ENCODE assay signal across 1 cellular context in the genomic region with DNA sequence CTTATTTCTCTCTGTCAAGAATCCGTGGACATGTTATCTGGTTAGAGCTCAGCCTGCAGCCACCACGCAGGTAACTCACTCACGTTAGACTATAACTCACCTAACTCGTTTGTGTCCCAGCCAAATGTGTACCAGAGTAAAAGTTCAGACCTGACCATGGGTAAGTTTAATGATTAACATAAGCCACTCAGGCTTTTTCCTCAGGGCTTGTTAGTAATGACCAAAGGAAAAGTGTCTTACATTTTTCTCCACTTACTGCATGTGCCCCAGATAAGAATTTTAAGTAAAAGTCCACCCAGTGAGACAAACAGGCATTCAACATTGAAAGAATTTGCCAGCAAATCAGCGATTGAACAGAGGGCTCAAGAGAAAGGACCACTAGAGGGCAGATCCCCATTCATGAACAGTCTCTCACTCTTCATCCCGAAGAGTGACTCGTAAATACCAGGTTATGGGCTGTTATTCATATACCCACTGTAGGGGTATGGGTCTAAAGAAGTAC.
TF ChIP-seq lines count a peak whose summit lies in the region.

A gene with protein sequence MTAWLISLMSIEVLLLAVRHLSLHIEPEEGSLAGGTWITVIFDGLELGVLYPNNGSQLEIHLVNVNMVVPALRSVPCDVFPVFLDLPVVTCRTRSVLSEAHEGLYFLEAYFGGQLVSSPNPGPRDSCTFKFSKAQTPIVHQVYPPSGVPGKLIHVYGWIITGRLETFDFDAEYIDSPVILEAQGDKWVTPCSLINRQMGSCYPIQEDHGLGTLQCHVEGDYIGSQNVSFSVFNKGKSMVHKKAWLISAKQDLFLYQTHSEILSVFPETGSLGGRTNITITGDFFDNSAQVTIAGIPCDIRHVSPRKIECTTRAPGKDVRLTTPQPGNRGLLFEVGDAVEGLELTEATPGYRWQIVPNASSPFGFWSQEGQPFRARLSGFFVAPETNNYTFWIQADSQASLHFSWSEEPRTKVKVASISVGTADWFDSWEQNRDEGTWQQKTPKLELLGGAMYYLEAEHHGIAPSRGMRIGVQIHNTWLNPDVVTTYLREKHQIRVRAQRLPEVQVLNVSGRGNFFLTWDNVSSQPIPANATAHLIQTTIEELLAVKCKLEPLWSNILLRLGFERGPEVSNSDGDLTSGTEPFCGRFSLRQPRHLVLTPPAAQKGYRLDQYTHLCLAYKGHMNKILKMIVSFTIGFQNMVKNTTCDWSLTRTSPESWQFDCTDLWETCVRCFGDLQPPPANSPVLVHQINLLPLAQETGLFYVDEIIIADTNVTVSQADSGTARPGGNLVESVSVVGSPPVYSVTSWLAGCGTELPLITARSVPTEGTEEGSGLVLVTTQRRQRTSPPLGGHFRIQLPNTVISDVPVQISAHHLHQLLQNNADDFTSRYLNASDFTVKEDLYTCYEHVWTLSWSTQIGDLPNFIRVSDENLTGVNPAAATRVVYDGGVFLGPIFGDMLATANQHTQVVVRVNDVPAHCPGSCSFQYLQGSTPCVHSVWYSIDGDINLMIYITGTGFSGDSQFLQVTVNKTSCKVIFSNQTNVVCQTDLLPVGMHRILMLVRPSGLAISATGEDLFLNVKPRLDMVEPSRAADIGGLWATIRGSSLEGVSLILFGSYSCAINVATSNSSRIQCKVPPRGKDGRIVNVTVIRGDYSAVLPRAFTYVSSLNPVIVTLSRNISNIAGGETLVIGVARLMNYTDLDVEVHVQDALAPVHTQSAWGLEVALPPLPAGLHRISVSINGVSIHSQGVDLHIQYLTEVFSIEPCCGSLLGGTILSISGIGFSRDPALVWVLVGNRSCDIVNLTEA (N-terminal part only) (minus strand): TSS at position 116 of the 502 bp plus-strand sequence. CDS start 2,680 bp downstream, outside the sequence.

TF ChIP-seq in H1, 55 proteins besides CTCF, POLR2A, EP300 and RAD21:
- TF ChIP-seq TAF1 (IDR thresholded peaks at IDR 0.05; ENCODE audit: low read depth, low read length): no peak
- TF ChIP-seq HDAC6 (IDR thresholded peaks at IDR 0.05; ENCODE audit: low read depth, low read length): no peak
- no peak for TF ChIP-seq ZNF274 (IDR thresholded peaks at IDR 0.05; ENCODE audit: borderline replicate concordance, extremely low read depth, low read length)
- TF ChIP-seq KDM1A (IDR thresholded peaks at IDR 0.05; ENCODE audit: borderline replicate concordance, low read length): no peak
- no peak for TF ChIP-seq SIN3A (conservative IDR thresholded peaks at IDR 0.05 in 1 of 2, IDR thresholded peaks at IDR 0.05 in 1 of 2; ENCODE audit: low read depth in 1 of 2, low read length in 2 of 2)
- TF ChIP-seq ASH2L (IDR thresholded peaks at IDR 0.05; ENCODE audit: low read length): no peak
- TF ChIP-seq ATF2 (IDR thresholded peaks at IDR 0.05; ENCODE audit: low read length): no peak
